In genomic region chr2:168758970-168759820, GRCh38 we compare ENCODE assay signal across 8 cellular contexts. TPM values are rescaled to one million over a fixed set of nuclear protein-coding genes. Genes with fewer than 3 reads are reported as not detected.
A peak's percentile ranks its signal among the peaks of the same experiment; 100 is the strongest.
DNase-seq lines count a peak whose midpoint lies in the region; ATAC-seq and TF ChIP-seq lines count a peak whose summit lies in the region.

No MANE protein-coding gene starts in this region.

- H2AK5ac ChIP-seq in mesendoderm (ENCODE audit: low read length): no peak overlapping the region

- H3K79me2 ChIP-seq in Karpas-422 (ENCODE audit: low read length) (no peaks in the 10 kb centered on the region), mesendoderm (ENCODE audit: control insufficient read depth, insufficient read depth, low read length) (no peaks in the 10 kb centered on the region)

- H3K36me3 ChIP-seq in Karpas-422 (ENCODE audit: insufficient read depth, low read length): no peaks in the 10 kb centered on the region
- H3K36me3 ChIP-seq in mesendoderm (ENCODE audit: control insufficient read depth, insufficient read depth, low read length): no peaks in the 10 kb centered on the region

- POLR2A ChIA-PET in RWPE1 (lab: Yijun Ruan, JAX; ENCODE audit: low non-redundant PET): no interaction called here

- no peak overlapping the region for H4K8ac ChIP-seq in mesendoderm (ENCODE audit: low read depth, low read length)

- H3K56ac ChIP-seq in mesendoderm (ENCODE audit: low read length): no peak overlapping the region

- no peak overlapping the region for H2BK5ac ChIP-seq in mesendoderm (ENCODE audit: low read length)

- no peak overlapping the region for H3K4me2 ChIP-seq in Karpas-422 (ENCODE audit: low read depth, low read length, poor library complexity, severe bottlenecking)
- no peak overlapping the region for H3K4me2 ChIP-seq in mesendoderm (ENCODE audit: low read length)

- no peak overlapping the region for H3K18ac ChIP-seq in mesendoderm (ENCODE audit: low read length)

- WGBS in mesendoderm (ENCODE audit: extremely low coverage, insufficient coverage, low lambda C conversion rate): no CpG with 5 or more reads among the region's 3 CpGs

- H3K9ac ChIP-seq in Karpas-422 (ENCODE audit: low read length) (no peak overlapping the region), mesendoderm (ENCODE audit: low read length) (no peak overlapping the region)

- no peak overlapping the region for H2AFZ ChIP-seq in Karpas-422 (ENCODE audit: low read length)

- DNase-seq in Right ventricle myocardium inferior (ENCODE audit: missing footprints) (no peak), cardiac septum (ENCODE audit: low spot score) (no peak), Karpas-422 (peak; percentile 79), RWPE1 (ENCODE audit: low spot score) (peak; percentile 38), dermis microvascular lymphatic vessel endothelial cell (ENCODE audit: low read depth in 2 of 2) (peak; percentile 62 to 67), mesendoderm (peak; percentile 66)

- no peak overlapping the region for H2BK15ac ChIP-seq in mesendoderm (replicated peaks; ENCODE audit: low read depth)

- no peaks in the 10 kb centered on the region for H4K20me1 ChIP-seq in Karpas-422 (ENCODE audit: insufficient read depth, low read depth, low read length)

- ATAC-seq in Right ventricle myocardium inferior (peak; percentile 58), GM21737 (IDR thresholded peaks at IDR 0.05; ENCODE audit: unreplicated experiment) (peak; percentile 55), HG02970 (IDR thresholded peaks at IDR 0.05; ENCODE audit: low FRiP score, unreplicated experiment) (no peak)

- CTCF ChIA-PET in RWPE1 (lab: Yijun Ruan, JAX): interaction anchor here (0.6 to 1.5 kb wide), 9 partner anchors 72 to 637 kb away, joined by 3 to 7 read pairs (median 4); no protein-coding TSS in a partner anchor

- H3K23ac ChIP-seq in mesendoderm (ENCODE audit: low read length): no peak overlapping the region

- H3K4ac ChIP-seq in mesendoderm (ENCODE audit: low read depth, low read length): no peak overlapping the region

- H3K27me3 ChIP-seq in Karpas-422 (ENCODE audit: low read length) (no peaks in the 10 kb centered on the region), mesendoderm (ENCODE audit: insufficient read depth, low read length, poor library complexity) (no peaks in the 10 kb centered on the region)

- no peak overlapping the region for H4K5ac ChIP-seq in mesendoderm (ENCODE audit: low read length)

- H3K27ac ChIP-seq in Karpas-422 (ENCODE audit: low read length) (no peak overlapping the region), RWPE1 (no peak overlapping the region), mesendoderm (ENCODE audit: low read depth, low read length) (no peak overlapping the region)

- no peaks in the 10 kb centered on the region for H3K4me1 ChIP-seq in Karpas-422 (ENCODE audit: low read length)
- peaks cover 2% of the 10 kb centered on the region for H3K4me1 ChIP-seq in mesendoderm (ENCODE audit: control insufficient read depth, low read depth, low read length)

- H3K4me3 ChIP-seq in Karpas-422 (ENCODE audit: low read length): no peak overlapping the region
- no peak overlapping the region for H3K4me3 ChIP-seq in mesendoderm (ENCODE audit: low read length)

- H3K79me1 ChIP-seq in mesendoderm (ENCODE audit: low read length): no peaks in the 10 kb centered on the region

- intact Hi-C loops in Right ventricle myocardium inferior (cut with DNase I): loop anchor here (1.0 to 10.0 kb wide), 5 partner anchors 124 to 512 kb away; partner anchors contain the start of genes CERS6 and STK39
- intact Hi-C loops in cardiac septum (cut with DNase I): loop anchor here (1.0 to 5.0 kb wide), 4 partner anchors 37 to 413 kb away; partner anchors contain the start of gene CERS6

- no peak overlapping the region for H2BK120ac ChIP-seq in mesendoderm (ENCODE audit: low read depth, low read length)

- H3K9me3 ChIP-seq in Karpas-422 (ENCODE audit: low read length): no peaks in the 10 kb centered on the region

- H3K9me2 ChIP-seq in Karpas-422 (replicated peaks; ENCODE audit: insufficient read depth, low read length): no peaks in the 10 kb centered on the region

- TF ChIP-seq CTCF in RWPE1 (conservative IDR thresholded peaks at IDR 0.05; ENCODE audit: low read depth): peak; percentile 65

RNA-seq across cellular contexts. Expression of gene NOSTRIN, which starts 43.2 kb away (rescaled TPM):
- total RNA-seq in Right ventricle myocardium inferior (16.9 TPM), cardiac septum (8.9 TPM), dermis microvascular lymphatic vessel endothelial cell (2.5 and 2.8 TPM in 2 replicates)
- total RNA-seq in Karpas-422 (2014; rRNA removed; shearing (Covaris generic); ENCODE audit: low replicate concordance): not detected in 2 replicates
- polyA plus RNA-seq in mesendoderm (2013, experiment 1 of 2): 0.01 TPM
- 0.03 TPM for polyA plus RNA-seq in mesendoderm (2013, experiment 2 of 2)

Comparison
In these comparisons a context has a peak if more than half of its experiments do, and no peak if none do; other contexts are left out.
1. DNase-seq: peak in Karpas-422 (single experiment), RWPE1 (single experiment), dermis microvascular lymphatic vessel endothelial cell (2 of 2) and mesendoderm (single experiment); none in Right ventricle myocardium inferior (single experiment) and cardiac septum (single experiment).